16 cellular contexts compared by ENCODE assay signal in genomic region chr13:51370116-51370515, GRCh38. TPM values are rescaled to one million over a fixed set of nuclear protein-coding genes. Genes with fewer than 3 reads are reported as not detected.
DNase-seq lines count a peak whose midpoint lies in the region; ATAC-seq and TF ChIP-seq lines count a peak whose summit lies in the region.
"Had no signal": no experiment of that assay in that cellular context is flagged by ENCODE, and none has a peak within 500 bp of the region (broad histone marks: within the 10 kb centered on the region; RNA-seq: fewer than 3 reads in every experiment).

No MANE protein-coding gene starts in this region.

- no peaks in the 10 kb centered on the region for H3K36me3 ChIP-seq in mesendoderm (ENCODE audit: control insufficient read depth, insufficient read depth, low read length)
- peaks cover 80% of the 10 kb centered on the region for H3K36me3 ChIP-seq in suprapubic skin
- peaks cover 0 to 91% (median 0%) of the 10 kb centered on the region in 3 donors for H3K36me3 ChIP-seq in tibial nerve

- intact Hi-C loops in sciatic nerve (cut with DNase I), result no loop called here

- TF ChIP-seq POLR2A in suprapubic skin (IDR thresholded peaks at IDR 0.05) (no peak), tibial nerve (IDR thresholded peaks at IDR 0.05) (no peak)

- no peak overlapping the region for H4K8ac ChIP-seq in mesendoderm (ENCODE audit: low read depth, low read length)

- no peak overlapping the region for H3K4me2 ChIP-seq in mesendoderm (ENCODE audit: low read length)

- H3K4me3 ChIP-seq in mesendoderm (ENCODE audit: low read length) (no peak overlapping the region), suprapubic skin (no peak overlapping the region), tibial nerve (no peak overlapping the region)
- H3K4me3 ChIP-seq: tibial artery had no signal

- no peak overlapping the region for H3K27ac ChIP-seq in mesendoderm (ENCODE audit: low read depth, low read length)
- no peak overlapping the region for H3K27ac ChIP-seq in suprapubic skin
- no peak overlapping the region for H3K27ac ChIP-seq in tibial nerve
- H3K27ac ChIP-seq: HL-60, tibial artery had no signal

- H2AK5ac ChIP-seq in mesendoderm (ENCODE audit: low read length), result no peak overlapping the region

- ATAC-seq in WTC11 (no peak), sciatic nerve (peak; percentile 20)
- ATAC-seq: naive thymus-derived CD8-positive, alpha-beta T cell had no signal

- peaks cover 7% of the 10 kb centered on the region for H3K4me1 Mint-ChIP-seq in T-helper 2 cell treated with Interferon-gamma antibody and Interleukin-4, amounts not matched to agents 5 μg/mL and 100 μg/mL, for 36 hours (ENCODE audit: low read depth)
- no peaks in the 10 kb centered on the region for H3K4me1 Mint-ChIP-seq in WTC11
- H3K4me1 Mint-ChIP-seq: activated CD4-positive, alpha-beta T cell treated with anti-CD3 and anti-CD28 coated beads, Interleukin-2, amount 10 ng/mL, durations not matched to agents 7 days and 5 days had no signal

- no peak overlapping the region for H2BK15ac ChIP-seq in mesendoderm (replicated peaks; ENCODE audit: low read depth)

- H3K4me1 ChIP-seq in mesendoderm (ENCODE audit: control insufficient read depth, low read depth, low read length) (peaks cover 7% of the 10 kb centered on the region), suprapubic skin (no peaks in the 10 kb centered on the region), tibial nerve (no peaks in the 10 kb centered on the region)
- H3K4me1 ChIP-seq: tibial artery had no signal

- H3K27ac Mint-ChIP-seq in T-helper 2 cell treated with Interferon-gamma antibody and Interleukin-4, amounts not matched to agents 5 μg/mL and 100 μg/mL, for 36 hours, result peak overlapping the region; percentile 42
- H3K27ac Mint-ChIP-seq in WTC11, result peak overlapping the region; percentile 5; the same call in 1 of the 2 replicates
- H3K27ac Mint-ChIP-seq: activated CD4-positive, alpha-beta T cell treated with anti-CD3 and anti-CD28 coated beads, Interleukin-2, amount 10 ng/mL, durations not matched to agents 7 days and 5 days had no signal

- no peak overlapping the region for H4K5ac ChIP-seq in mesendoderm (ENCODE audit: low read length)

- H2BK5ac ChIP-seq in mesendoderm (ENCODE audit: low read length), result no peak overlapping the region

- CTCF ChIA-PET in WTC11 (lab: Charles Lee), result interaction anchor here (1.2 to 2.7 kb wide), 3 partner anchors 84 to 428 kb away, joined by 4 to 7 read pairs (median 5); no protein-coding TSS in a partner anchor

- H2BK120ac ChIP-seq in mesendoderm (ENCODE audit: low read depth, low read length), result no peak overlapping the region

- H3K9me3 ChIP-seq in suprapubic skin (no peaks in the 10 kb centered on the region), tibial nerve (no peaks in the 10 kb centered on the region)
- H3K9me3 ChIP-seq: tibial artery had no signal

- H3K9ac ChIP-seq in mesendoderm (ENCODE audit: low read length), result no peak overlapping the region

- POLR2A ChIA-PET in WTC11 (lab: Charles Lee), result no interaction called here

- H3K4ac ChIP-seq in mesendoderm (ENCODE audit: low read depth, low read length), result no peak overlapping the region

- peaks cover 5% of the 10 kb centered on the region for H3K79me1 ChIP-seq in mesendoderm (ENCODE audit: low read length)

- no peak overlapping the region for H3K4me3 Mint-ChIP-seq in T-helper 2 cell treated with Interferon-gamma antibody and Interleukin-4, amounts not matched to agents 5 μg/mL and 100 μg/mL, for 36 hours
- no peak overlapping the region for H3K4me3 Mint-ChIP-seq in WTC11
- H3K4me3 Mint-ChIP-seq: activated CD4-positive, alpha-beta T cell treated with anti-CD3 and anti-CD28 coated beads, Interleukin-2, amount 10 ng/mL, durations not matched to agents 7 days and 5 days; naive thymus-derived CD8-positive, alpha-beta T cell had no signal

- no peak for DNase-seq in T-helper 2 cell treated with Interferon-gamma antibody and Interleukin-4, amounts not matched to agents 5 μg/mL and 100 μg/mL, for 36 hours (ENCODE audit: low spot score)
- DNase-seq in T-helper 2 cell (no peak), WTC11 (ENCODE audit: low spot score) (no peak), fibroblast of gingiva (ENCODE audit: low read depth) (peak; percentile 59), sciatic nerve (ENCODE audit: low spot score) (no peak), mesendoderm (no peak), suprapubic skin (ENCODE audit: low spot score in 2 of 2) (no peak), tibial nerve (ENCODE audit: low spot score in 2 of 2) (no peak)
- DNase-seq: 8988T; activated CD4-positive, alpha-beta T cell treated with anti-CD3 and anti-CD28 coated beads, Interleukin-2, amount 10 ng/mL, durations not matched to agents 7 days and 5 days; activated effector memory CD4-positive, alpha-beta T cell treated with anti-CD3 and anti-CD28 coated beads, Interleukin-2, amount 50 U/mL, for 16 hours; naive thymus-derived CD8-positive, alpha-beta T cell; T-helper 1 cell; tibial artery had no signal

- WGBS in mesendoderm (ENCODE audit: extremely low coverage, insufficient coverage, low lambda C conversion rate), result 100% methylated on average over 1 of the region's 2 CpGs
- WGBS in suprapubic skin, result 92% methylated on average over 2 of the region's 2 CpGs
- 84 to 87% methylated on average over 2 of the region's 2 CpGs for WGBS in tibial nerve, 2 donors

- no peaks in the 10 kb centered on the region for H3K9me3 Mint-ChIP-seq in T-helper 2 cell treated with Interferon-gamma antibody and Interleukin-4, amounts not matched to agents 5 μg/mL and 100 μg/mL, for 36 hours
- no peaks in the 10 kb centered on the region for H3K9me3 Mint-ChIP-seq in WTC11
- H3K9me3 Mint-ChIP-seq: activated CD4-positive, alpha-beta T cell treated with anti-CD3 and anti-CD28 coated beads, Interleukin-2, amount 10 ng/mL, durations not matched to agents 7 days and 5 days; naive thymus-derived CD8-positive, alpha-beta T cell had no signal

- TF ChIP-seq EP300 in suprapubic skin (IDR thresholded peaks at IDR 0.05) (no peak), tibial nerve (IDR thresholded peaks at IDR 0.05) (no peak)

- H3K27me3 ChIP-seq in mesendoderm (ENCODE audit: insufficient read depth, low read length, poor library complexity) (no peaks in the 10 kb centered on the region), suprapubic skin (no peaks in the 10 kb centered on the region), tibial nerve (no peaks in the 10 kb centered on the region)
- H3K27me3 ChIP-seq: tibial artery had no signal

- TF ChIP-seq CTCF in WTC11 (IDR thresholded peaks at IDR 0.05), result no peak
- no peak for TF ChIP-seq CTCF in suprapubic skin (IDR thresholded peaks at IDR 0.05)
- no peak for TF ChIP-seq CTCF in tibial nerve (IDR thresholded peaks at IDR 0.05)

- no peak overlapping the region for H3K23ac ChIP-seq in mesendoderm (ENCODE audit: low read length)

- H3K36me3 Mint-ChIP-seq in T-helper 2 cell treated with Interferon-gamma antibody and Interleukin-4, amounts not matched to agents 5 μg/mL and 100 μg/mL, for 36 hours (ENCODE audit: low read depth), result peaks cover 31% of the 10 kb centered on the region
- H3K36me3 Mint-ChIP-seq in WTC11, result peaks cover 33% of the 10 kb centered on the region

- no peak overlapping the region for H3K56ac ChIP-seq in mesendoderm (ENCODE audit: low read length)

- no peaks in the 10 kb centered on the region for H3K27me3 Mint-ChIP-seq in T-helper 2 cell treated with Interferon-gamma antibody and Interleukin-4, amounts not matched to agents 5 μg/mL and 100 μg/mL, for 36 hours (ENCODE audit: low read depth)
- H3K27me3 Mint-ChIP-seq in WTC11 (ENCODE audit: low read depth), result no peaks in the 10 kb centered on the region
- H3K27me3 Mint-ChIP-seq: activated CD4-positive, alpha-beta T cell treated with anti-CD3 and anti-CD28 coated beads, Interleukin-2, amount 10 ng/mL, durations not matched to agents 7 days and 5 days; naive thymus-derived CD8-positive, alpha-beta T cell had no signal

- no peak overlapping the region for H3K18ac ChIP-seq in mesendoderm (ENCODE audit: low read length)

- peaks cover 2% of the 10 kb centered on the region for H3K79me2 ChIP-seq in mesendoderm (ENCODE audit: control insufficient read depth, insufficient read depth, low read length)

TF ChIP-seq in WTC11, 78 proteins besides CTCF, POLR2A, EP300 and RAD21 (continues in another document):
- no peak for TF ChIP-seq NR2C2 (CRISPR knock-in tag; IDR thresholded peaks at IDR 0.05)
- no peak for TF ChIP-seq TEAD1 (CRISPR knock-in tag; IDR thresholded peaks at IDR 0.05)
- TF ChIP-seq GTF2I (CRISPR knock-in tag; conservative IDR thresholded peaks at IDR 0.05), result no peak
- TF ChIP-seq IRF2 (CRISPR knock-in tag; IDR thresholded peaks at IDR 0.05; ENCODE audit: borderline replicate concordance, low read depth), result no peak
- TF ChIP-seq KAT7 (CRISPR knock-in tag; IDR thresholded peaks at IDR 0.05; ENCODE audit: borderline replicate concordance), result no peak
- TF ChIP-seq JAZF1 (CRISPR knock-in tag; IDR thresholded peaks at IDR 0.05), result no peak
- TF ChIP-seq NR1H2 (CRISPR knock-in tag; IDR thresholded peaks at IDR 0.05), result no peak
- no peak for TF ChIP-seq GRHL2 (CRISPR knock-in tag; IDR thresholded peaks at IDR 0.05; ENCODE audit: insufficient replicate concordance, severe bottlenecking)

RNA-seq across cellular contexts. Expression of gene SERPINE3, which starts 30.6 kb away (rescaled TPM):
- total RNA-seq in WTC11 (2021) (0.16 to 0.64 TPM (median 0.59 TPM) in 3 replicates), sciatic nerve (0.31 TPM), suprapubic skin (not detected), tibial nerve (under 1 TPM in 2 of 4 donors, not detected in 2; 0.20 to 0.87 TPM)
- 0.03 TPM for polyA plus RNA-seq in mesendoderm (2013, experiment 1 of 2)
- not detected for polyA plus RNA-seq in mesendoderm (2013, experiment 2 of 2)
- total RNA-seq: activated CD4-positive, alpha-beta T cell treated with anti-CD3 and anti-CD28 coated beads, Interleukin-2, amount 10 ng/mL, durations not matched to agents 7 days and 5 days; kidney epithelial cell; naive thymus-derived CD8-positive, alpha-beta T cell had no signal
- polyA plus RNA-seq: naive thymus-derived CD8-positive, alpha-beta T cell had no signal
